ENCODE assay signal across 9 cellular contexts in genomic region chr1:154954541-154954940, GRCh38. TPM values are rescaled to one million over a fixed set of nuclear protein-coding genes. Genes with fewer than 3 reads are reported as not detected.
A peak's percentile ranks its signal among the peaks of the same experiment; 100 is the strongest.
DNase-seq lines count a peak whose midpoint lies in the region; ATAC-seq, FAIRE-seq and TF ChIP-seq lines count a peak whose summit lies in the region.
"Had no signal": no experiment of that assay in that cellular context is flagged by ENCODE, and none has a peak within 500 bp of the region (broad histone marks: within the 10 kb centered on the region; RNA-seq: fewer than 3 reads in every experiment).

No MANE protein-coding gene starts in this region.

- H3K79me2 ChIP-seq in Karpas-422 (ENCODE audit: low read length) (peaks cover 35% of the 10 kb centered on the region), osteoblast (ENCODE audit: insufficient read depth, low read length) (peaks cover 3% of the 10 kb centered on the region)

- no TSS peak for BruUV-seq in Calu3 (replicated peaks; lab: Mats Ljungman, UMichigan)

- peak overlapping the region; percentile 80 for H3K4me3 Mint-ChIP-seq in Calu3 (ENCODE audit: low read depth, unreplicated experiment)

- no peak for TF ChIP-seq CTCF in Calu3 (IDR thresholded peaks at IDR 0.05; ENCODE audit: unreplicated experiment)
- no peak for TF ChIP-seq CTCF in dorsolateral prefrontal cortex (IDR thresholded peaks at IDR 0.05 in 54 of 56, conservative IDR thresholded peaks at IDR 0.05 in 2 of 56; ENCODE audit: low read depth in 1 of 56, partially characterized antibody in 56 of 56)
- no peak for TF ChIP-seq CTCF in osteoblast (IDR thresholded peaks at IDR 0.05; ENCODE audit: extremely low read depth, low read depth, low read length)

- no peaks in the 10 kb centered on the region for H4K20me1 ChIP-seq in Karpas-422 (ENCODE audit: insufficient read depth, low read depth, low read length)
- H4K20me1 ChIP-seq in osteoblast (ENCODE audit: insufficient read depth, low read length): no peaks in the 10 kb centered on the region

- no peak for ATAC-seq in HG02970 (IDR thresholded peaks at IDR 0.05; ENCODE audit: low FRiP score, unreplicated experiment)

- 75 to 84% (median 82%) methylated on average over 3 of the region's 3 CpGs for WGBS in small intestine, 3 donors

- H3K4me1 Mint-ChIP-seq in Calu3 (ENCODE audit: low read depth, unreplicated experiment): peaks cover 25% of the 10 kb centered on the region

- H2AFZ ChIP-seq in Karpas-422 (ENCODE audit: low read length) (no peak overlapping the region), osteoblast (ENCODE audit: low read length) (no peak overlapping the region)

- H3K4me2 ChIP-seq in Karpas-422 (ENCODE audit: low read depth, low read length, poor library complexity, severe bottlenecking) (peak overlapping the region; percentile 83), osteoblast (ENCODE audit: insufficient read depth, low read length) (no peak overlapping the region)

- no peaks in the 10 kb centered on the region for H3K9me3 Mint-ChIP-seq in Calu3 (ENCODE audit: low read depth, unreplicated experiment)

- H3K36me3 Mint-ChIP-seq in Calu3 (ENCODE audit: insufficient read depth, unreplicated experiment): peaks cover 56% of the 10 kb centered on the region

- DNase-seq in Calu3 (no peak), Karpas-422 (no peak), dorsolateral prefrontal cortex (no peak), osteoblast (ENCODE audit: insufficient read length, low spot score, missing footprints) (peak; percentile 15), mesenteric fat pad (ENCODE audit: low spot score) (no peak), small intestine (no peak)
- DNase-seq in activated CD4-positive, alpha-beta T cell treated with anti-CD3 and anti-CD28 coated beads for 1 hour: no peak

- H3K27ac ChIP-seq in Karpas-422 (ENCODE audit: low read length) (peak overlapping the region; percentile 88), dorsolateral prefrontal cortex (peak overlapping the region in 55 of 59 donors; percentile 11 to 95 (median 83)), osteoblast (ENCODE audit: low read depth, low read length) (no peak overlapping the region), small intestine (ENCODE audit: low read depth in 1 of 2, low read length in 1 of 2) (peak overlapping the region in 1 of 2 donors; percentile 39)

- no peak for FAIRE-seq in small intestine (lab: Jason Lieb, UNC)
- FAIRE-seq: islet of Langerhans had no signal

- CTCF ChIA-PET in Calu3 (lab: Charles Lee): interaction anchor here (1.4 to 3.0 kb wide), 2 partner anchors 29 to 90 kb away, joined by 4 to 10 read pairs; partner anchors contain the start of gene FLAD1

- H3K27ac Mint-ChIP-seq in Calu3 (ENCODE audit: unreplicated experiment): no peak overlapping the region

- H3K9ac ChIP-seq in Karpas-422 (ENCODE audit: low read length): peak overlapping the region; percentile 74

- intact Hi-C loops in Calu3 (cut with micrococcal nuclease; ENCODE audit: unreplicated experiment) (no loop called here), dorsolateral prefrontal cortex (cut with DNase I) (loop anchor here in 1 of 2 donors (2.0 kb wide), 1 partner anchor 18 kb away; the partner anchor contains the start of gene PMVK)

- H3K9me2 ChIP-seq in Karpas-422 (replicated peaks; ENCODE audit: insufficient read depth, low read length): no peaks in the 10 kb centered on the region

- no peaks in the 10 kb centered on the region for H3K27me3 Mint-ChIP-seq in Calu3 (ENCODE audit: unreplicated experiment)

- H3K36me3 ChIP-seq in Karpas-422 (ENCODE audit: insufficient read depth, low read length): 0 out of 2 replicates have a peak, but pooled peaks cover 3% of the 10 kb centered on the region
- H3K36me3 ChIP-seq in osteoblast (ENCODE audit: insufficient read depth, low read length): peaks cover 13% of the 10 kb centered on the region
- H3K36me3 ChIP-seq in small intestine (ENCODE audit: control insufficient read depth in 2 of 2, insufficient read depth in 2 of 2, low read length in 2 of 2): peaks cover 3 to 12% of the 10 kb centered on the region in 2 donors

- no peaks in the 10 kb centered on the region for H3K27me3 ChIP-seq in Karpas-422 (ENCODE audit: low read length)
- H3K27me3 ChIP-seq in dorsolateral prefrontal cortex: no peaks in the 10 kb centered on the region
- H3K27me3 ChIP-seq in osteoblast (ENCODE audit: insufficient read depth, low read length): peaks cover 4% of the 10 kb centered on the region
- H3K27me3 ChIP-seq in small intestine (ENCODE audit: control insufficient read depth in 2 of 2, insufficient read depth in 2 of 2, low read length in 2 of 2): no peaks in the 10 kb centered on the region

- peak overlapping the region; percentile 72 for H3K4me3 ChIP-seq in Karpas-422 (ENCODE audit: low read length)
- H3K4me3 ChIP-seq in dorsolateral prefrontal cortex: peak overlapping the region in 52 of 59 donors; percentile 7 to 88 (median 68)
- H3K4me3 ChIP-seq in osteoblast (ENCODE audit: insufficient read depth, low read length): no peak overlapping the region
- peak overlapping the region in 1 of 2 donors; percentile 32 for H3K4me3 ChIP-seq in small intestine (ENCODE audit: low read depth in 1 of 2, low read length in 2 of 2)

- H3K4me1 ChIP-seq in Karpas-422 (ENCODE audit: low read length) (peaks cover 64% of the 10 kb centered on the region), osteoblast (ENCODE audit: insufficient read depth, low read length) (peaks cover 22% of the 10 kb centered on the region), small intestine (ENCODE audit: control insufficient read depth in 2 of 2, insufficient read depth in 1 of 2, low read depth in 1 of 2, low read length in 1 of 2) (peaks cover 4 to 10% of the 10 kb centered on the region in 2 donors)

- H3K9me3 ChIP-seq in Karpas-422 (ENCODE audit: low read length) (no peaks in the 10 kb centered on the region), osteoblast (ENCODE audit: low read depth, low read length) (no peaks in the 10 kb centered on the region), small intestine (ENCODE audit: control insufficient read depth, low read depth) (no peaks in the 10 kb centered on the region)

RNA-seq across cellular contexts. Expression of gene PBXIP1, which starts 1.4 kb away (rescaled TPM):
- total RNA-seq in Calu3 (2022) (48.1 and 49.6 TPM in 2 replicates), dorsolateral prefrontal cortex (100 to 1,000 TPM in 54 of 120 experiments, 10 to 100 TPM in 66; 40.2 to 244 (median 96.9) TPM), osteoblast (90.1 and 92.8 TPM in 2 replicates), mesenteric fat pad (43.5 TPM)
- total RNA-seq in Karpas-422 (2014; rRNA removed; shearing (Covaris generic); ENCODE audit: low replicate concordance): 26.1 and 55.8 TPM in 2 replicates
- polyA plus RNA-seq in small intestine: 10 to 100 TPM; 31.9 to 40.7 (median 34.9) TPM

RNA-seq across cellular contexts. Expression of gene PYGO2, which starts 7.0 kb away (rescaled TPM):
- 43.6 and 45.6 TPM in 2 replicates for total RNA-seq in Calu3 (2022)
- total RNA-seq in Karpas-422 (2014; rRNA removed; shearing (Covaris generic); ENCODE audit: low replicate concordance): 37.3 and 44.4 TPM in 2 replicates
- total RNA-seq in dorsolateral prefrontal cortex: 10 to 100 TPM; 26.9 to 46.0 (median 33.8) TPM
- 12.1 and 18.5 TPM in 2 replicates for total RNA-seq in osteoblast
- 22.2 TPM for total RNA-seq in mesenteric fat pad
- 10 to 100 TPM; 22.1 to 27.5 (median 22.2) TPM for polyA plus RNA-seq in small intestine

RNA-seq across cellular contexts. Expression of gene SHC1, which starts 16.0 kb away (rescaled TPM):
- total RNA-seq in Calu3 (2022) (73.5 and 77.5 TPM in 2 replicates), dorsolateral prefrontal cortex (10 to 100 TPM; 19.6 to 84.4 (median 32.6) TPM), osteoblast (230 and 239 TPM in 2 replicates), mesenteric fat pad (199 TPM)
- 27.8 and 35.3 TPM in 2 replicates for total RNA-seq in Karpas-422 (2014; rRNA removed; shearing (Covaris generic); ENCODE audit: low replicate concordance)
- polyA plus RNA-seq in small intestine: 10 to 100 TPM; 59.7 to 84.8 (median 67.8) TPM

RNA-seq across cellular contexts. Expression of gene PMVK, which starts 18.0 kb away (rescaled TPM):
- 43.0 and 47.3 TPM in 2 replicates for total RNA-seq in Calu3 (2022)
- total RNA-seq in Karpas-422 (2014; rRNA removed; shearing (Covaris generic); ENCODE audit: low replicate concordance): 11.1 and 14.1 TPM in 2 replicates
- 10 to 100 TPM; 28.0 to 64.2 (median 44.6) TPM for total RNA-seq in dorsolateral prefrontal cortex
- total RNA-seq in osteoblast: 6.2 and 6.5 TPM in 2 replicates
- total RNA-seq in mesenteric fat pad: 31.2 TPM
- 100 to 1,000 TPM in 1 of 3 donors, 10 to 100 TPM in 2; 59.5 to 120 (median 92.6) TPM for polyA plus RNA-seq in small intestine

RNA-seq across cellular contexts. Expression of gene CKS1B, which starts 19.9 kb away (rescaled TPM):
- 182 and 230 TPM in 2 replicates for total RNA-seq in Calu3 (2022)
- 110 and 225 TPM in 2 replicates for total RNA-seq in Karpas-422 (2014; rRNA removed; shearing (Covaris generic); ENCODE audit: low replicate concordance)
- total RNA-seq in dorsolateral prefrontal cortex: 10 to 100 TPM in 89 of 120 experiments, 1 to 10 TPM in 31; 4.1 to 21.6 (median 11.6) TPM
- 23.2 and 23.3 TPM in 2 replicates for total RNA-seq in osteoblast
- total RNA-seq in mesenteric fat pad: 41.2 TPM
- polyA plus RNA-seq in small intestine: 100 to 1,000 TPM in 1 of 3 donors, 10 to 100 TPM in 2; 63.7 to 117 (median 81.3) TPM
